Comparison of ENCODE assay signal across 13 cellular contexts in genomic region chr18:48784654-48785053, GRCh38.
DNase-seq lines count a peak whose midpoint lies in the region; ATAC-seq and TF ChIP-seq lines count a peak whose summit lies in the region.
"Had no signal": no experiment of that assay in that cellular context is flagged by ENCODE, and none has a peak within 500 bp of the region (broad histone marks: within the 10 kb centered on the region; RNA-seq: fewer than 3 reads in every experiment).

No MANE protein-coding gene starts in this region.

- peaks cover 31% of the 10 kb centered on the region for H3K4me1 Mint-ChIP-seq in activated naive CD8-positive, alpha-beta T cell treated with anti-CD3 and anti-CD28 coated beads, Interleukin-2, amount 50 U/mL, for 24 hours

- no peak for ATAC-seq in right cardiac atrium
- ATAC-seq in Right ventricle myocardium inferior: no peak
- peak; percentile 18 for ATAC-seq in HG03025 (IDR thresholded peaks at IDR 0.05; ENCODE audit: low FRiP score, unreplicated experiment)
- no peak for ATAC-seq in activated naive CD8-positive, alpha-beta T cell treated with anti-CD3 and anti-CD28 coated beads, Interleukin-2, amount 50 U/mL, for 24 hours
- ATAC-seq: psoas muscle had no signal

- no peaks in the 10 kb centered on the region for H3K27me3 ChIP-seq in right cardiac atrium (ENCODE audit: control insufficient read depth, insufficient read depth)
- H3K27me3 ChIP-seq in tibial artery: no peaks in the 10 kb centered on the region
- H3K27me3 ChIP-seq: cardiac muscle cell had no signal

- DNase-seq in right cardiac atrium (peak in 2 of 3 donors; percentile 16 to 52), Right ventricle myocardium inferior (ENCODE audit: missing footprints) (no peak), tibial artery (peak in 1 of 2 donors; percentile 54), NCI-H524 (lab: John Stamatoyannopoulos, UW) (no peak), LoVo (ENCODE audit: low spot score) (no peak), OCI-M1 (lab: John Stamatoyannopoulos, UW) (no peak)
- no peak for DNase-seq in activated naive CD8-positive, alpha-beta T cell treated with anti-CD3 and anti-CD28 coated beads, Interleukin-2, amount 50 U/mL, for 24 hours
- DNase-seq: activated T-cell treated with anti-CD3 and anti-CD28 coated beads, Interleukin-2, amount 50 U/mL, for 24 hours; NCI-H524 treated with DMSO at 0.1 percent for 48 hours had no signal

- H3K4me3 ChIP-seq in right cardiac atrium (ENCODE audit: low read length) (no peak overlapping the region), tibial artery (no peak overlapping the region)
- H3K4me3 ChIP-seq: cardiac muscle cell, psoas muscle had no signal

- H3K9me3 ChIP-seq in right cardiac atrium (ENCODE audit: control insufficient read depth, low read length) (no peaks in the 10 kb centered on the region), tibial artery (no peaks in the 10 kb centered on the region)
- H3K9me3 ChIP-seq: psoas muscle had no signal

- H3K4me1 ChIP-seq in right cardiac atrium (ENCODE audit: control insufficient read depth, insufficient read depth, low read length) (peaks cover 45% of the 10 kb centered on the region), tibial artery (peaks cover 5 to 100% (median 79%) of the 10 kb centered on the region in 4 donors)

- H3K27me3 Mint-ChIP-seq in activated naive CD8-positive, alpha-beta T cell treated with anti-CD3 and anti-CD28 coated beads, Interleukin-2, amount 50 U/mL, for 24 hours: no peaks in the 10 kb centered on the region
- H3K27me3 Mint-ChIP-seq: activated T-cell treated with anti-CD3 and anti-CD28 coated beads, Interleukin-2, amount 50 U/mL, for 24 hours had no signal

- H3K36me3 Mint-ChIP-seq in activated naive CD8-positive, alpha-beta T cell treated with anti-CD3 and anti-CD28 coated beads, Interleukin-2, amount 50 U/mL, for 24 hours (ENCODE audit: low read depth): no peaks in the 10 kb centered on the region

- TF ChIP-seq CTCF in tibial artery (IDR thresholded peaks at IDR 0.05): no peak

- WGBS in right cardiac atrium: 61% methylated on average over 5 of the region's 5 CpGs

- H3K27ac ChIP-seq in right cardiac atrium (ENCODE audit: low read length): peak overlapping the region; percentile 16
- H3K27ac ChIP-seq in tibial artery: peak overlapping the region; percentile 81 to 92
- H3K27ac ChIP-seq: psoas muscle had no signal

- no peaks in the 10 kb centered on the region for H3K9me3 Mint-ChIP-seq in activated naive CD8-positive, alpha-beta T cell treated with anti-CD3 and anti-CD28 coated beads, Interleukin-2, amount 50 U/mL, for 24 hours
- H3K9me3 Mint-ChIP-seq: activated T-cell treated with anti-CD3 and anti-CD28 coated beads, Interleukin-2, amount 50 U/mL, for 24 hours; T-helper 1 cell treated with Interleukin-12 subunit alpha and Interleukin-12 subunit beta and Interleukin-4 antibody, amounts not matched to agents 30 μg/mL and 1 μg/mL, for 36 hours had no signal

- intact Hi-C loops in right cardiac atrium (cut with DNase I): loop anchor here (5.0 to 10.0 kb wide), 6 partner anchors 43 to 390 kb away; no protein-coding TSS in a partner anchor
- intact Hi-C loops in Right ventricle myocardium inferior (cut with DNase I): no loop called here
- intact Hi-C loops in tibial artery (cut with DNase I; ENCODE audit: low total_unique reads): loop anchor here (5.0 kb wide), 1 partner anchor 168 kb away; the partner anchor contains the start of gene SMAD7

- peak overlapping the region; percentile 37 for H3K27ac Mint-ChIP-seq in activated naive CD8-positive, alpha-beta T cell treated with anti-CD3 and anti-CD28 coated beads, Interleukin-2, amount 50 U/mL, for 24 hours
- H3K27ac Mint-ChIP-seq: activated T-cell treated with anti-CD3 and anti-CD28 coated beads, Interleukin-2, amount 50 U/mL, for 24 hours had no signal

- H3K36me3 ChIP-seq in tibial artery: no peaks in the 10 kb centered on the region
- H3K36me3 ChIP-seq: cardiac muscle cell had no signal

- H3K4me3 Mint-ChIP-seq in activated naive CD8-positive, alpha-beta T cell treated with anti-CD3 and anti-CD28 coated beads, Interleukin-2, amount 50 U/mL, for 24 hours: no peak overlapping the region
- H3K4me3 Mint-ChIP-seq: activated T-cell treated with anti-CD3 and anti-CD28 coated beads, Interleukin-2, amount 50 U/mL, for 24 hours; T-helper 1 cell treated with Interleukin-12 subunit alpha and Interleukin-12 subunit beta and Interleukin-4 antibody, amounts not matched to agents 30 μg/mL and 1 μg/mL, for 36 hours had no signal

Comparison
In these comparisons a context has a peak if more than half of its experiments do, and no peak if none do; other contexts are left out.
1. DNase-seq: peak in right cardiac atrium (2 of 3); none in Right ventricle myocardium inferior (single experiment), activated naive CD8-positive, alpha-beta T cell treated with anti-CD3 and anti-CD28 coated beads, Interleukin-2, amount 50 U/mL, for 24 hours (single experiment), NCI-H524 (0 of 2), LoVo (single experiment) and OCI-M1 (single experiment).